ENCODE assay signal across 15 cellular contexts in genomic region chr1:17434591-17434990, GRCh38. TPM values are rescaled to one million over a fixed set of nuclear protein-coding genes. Genes with fewer than 3 reads are reported as not detected.
DNase-seq lines count a peak whose midpoint lies in the region; ATAC-seq and TF ChIP-seq lines count a peak whose summit lies in the region.
"Had no signal": no experiment of that assay in that cellular context is flagged by ENCODE, and none has a peak within 500 bp of the region (broad histone marks: within the 10 kb centered on the region; RNA-seq: fewer than 3 reads in every experiment).

No MANE protein-coding gene starts in this region.

- H3K9ac ChIP-seq in BLaER1 (no peak overlapping the region), mesendoderm (ENCODE audit: low read length) (no peak overlapping the region), smooth muscle cell (ENCODE audit: low read depth) (no peak overlapping the region)

- H3K4ac ChIP-seq in mesendoderm (ENCODE audit: low read depth, low read length): no peak overlapping the region

- no peak overlapping the region for H4K5ac ChIP-seq in mesendoderm (ENCODE audit: low read length)

- TF ChIP-seq CTCF in smooth muscle cell (IDR thresholded peaks at IDR 0.05; ENCODE audit: borderline replicate concordance, insufficient read depth, poor library complexity, severe bottlenecking): no peak

- H3K4me2 ChIP-seq in BLaER1 (peak overlapping the region; percentile 89), mesendoderm (ENCODE audit: low read length) (no peak overlapping the region), smooth muscle cell (no peak overlapping the region)

- no peak overlapping the region for H3K18ac ChIP-seq in mesendoderm (ENCODE audit: low read length)

- peaks cover 18% of the 10 kb centered on the region for H3K4me1 Mint-ChIP-seq in activated T-helper 2 cell treated with anti-CD3 and anti-CD28 coated beads, Interferon-gamma antibody, Interleukin-2, Interleukin-4, amounts not matched to agents 10 μg/mL and 5 μg/mL and 100 μg/mL, durations not matched to agents 14 hours and 24 hours and 36 hours (ENCODE audit: low read depth)
- peaks cover 39% of the 10 kb centered on the region in 2 donors for H3K4me1 Mint-ChIP-seq in effector memory CD8-positive, alpha-beta T cell (ENCODE audit: low read depth in 2 of 2)

- peaks cover 77% of the 10 kb centered on the region for H3K36me3 ChIP-seq in BLaER1
- peaks cover 6% of the 10 kb centered on the region for H3K36me3 ChIP-seq in mesendoderm (ENCODE audit: control insufficient read depth, insufficient read depth, low read length)
- H3K36me3 ChIP-seq in smooth muscle cell (ENCODE audit: low read depth): no peaks in the 10 kb centered on the region

- H3K9me3 ChIP-seq in BLaER1 (no peaks in the 10 kb centered on the region), smooth muscle cell (replicated peaks; ENCODE audit: low read depth) (no peaks in the 10 kb centered on the region)
- H3K9me3 ChIP-seq: lower lobe of right lung, SJCRH30 had no signal

- H3K4me3 ChIP-seq in BLaER1: no peak overlapping the region
- H3K4me3 ChIP-seq in mesendoderm (ENCODE audit: low read length): no peak overlapping the region
- no peak overlapping the region for H3K4me3 ChIP-seq in smooth muscle cell
- H3K4me3 ChIP-seq: lower lobe of right lung, SJCRH30 had no signal

- no peak for ATAC-seq in effector memory CD8-positive, alpha-beta T cell (replicated peaks)
- ATAC-seq: lower lobe of right lung had no signal

- peak overlapping the region; percentile 49 for H3K4me3 Mint-ChIP-seq in activated T-helper 2 cell treated with anti-CD3 and anti-CD28 coated beads, Interferon-gamma antibody, Interleukin-2, Interleukin-4, amounts not matched to agents 10 μg/mL and 5 μg/mL and 100 μg/mL, durations not matched to agents 14 hours and 24 hours and 36 hours (ENCODE audit: low read depth)
- H3K4me3 Mint-ChIP-seq in effector memory CD8-positive, alpha-beta T cell: no peak overlapping the region
- H3K4me3 Mint-ChIP-seq: T-helper 2 cell treated with Interferon-gamma antibody and Interleukin-4, amounts not matched to agents 5 μg/mL and 100 μg/mL, for 36 hours had no signal

- no CpG with 5 or more reads among the region's 9 CpGs for WGBS in mesendoderm (ENCODE audit: extremely low coverage, insufficient coverage, low lambda C conversion rate)
- 85% methylated on average over 9 of the region's 9 CpGs for WGBS in smooth muscle cell (ENCODE audit: low lambda C conversion rate)

- H3K79me1 ChIP-seq in mesendoderm (ENCODE audit: low read length): peaks cover 4% of the 10 kb centered on the region

- peaks cover 58% of the 10 kb centered on the region for H3K4me1 ChIP-seq in BLaER1
- peaks cover 25% of the 10 kb centered on the region for H3K4me1 ChIP-seq in mesendoderm (ENCODE audit: control insufficient read depth, low read depth, low read length)
- H3K4me1 ChIP-seq in smooth muscle cell (ENCODE audit: low read depth): peaks cover 14% of the 10 kb centered on the region
- H3K4me1 ChIP-seq: SJCRH30 had no signal

- H4K8ac ChIP-seq in mesendoderm (ENCODE audit: low read depth, low read length): no peak overlapping the region

- H3K27ac ChIP-seq in BLaER1 (no peak overlapping the region), mesendoderm (ENCODE audit: low read depth, low read length) (peak overlapping the region; percentile 58), smooth muscle cell (ENCODE audit: low read depth) (no peak overlapping the region)
- H3K27ac ChIP-seq: lower lobe of right lung, SJCRH30 had no signal

- no peak overlapping the region for H3K23ac ChIP-seq in mesendoderm (ENCODE audit: low read length)

- peaks cover 11% of the 10 kb centered on the region for H3F3A ChIP-seq in smooth muscle cell (ENCODE audit: low read depth)

- H3K56ac ChIP-seq in mesendoderm (ENCODE audit: low read length): peak overlapping the region; percentile 50

- no peak overlapping the region for H2BK15ac ChIP-seq in mesendoderm (replicated peaks; ENCODE audit: low read depth)

- H3K27me3 ChIP-seq in BLaER1 (no peaks in the 10 kb centered on the region), mesendoderm (ENCODE audit: insufficient read depth, low read length, poor library complexity) (no peaks in the 10 kb centered on the region), smooth muscle cell (ENCODE audit: low read depth) (no peaks in the 10 kb centered on the region)
- H3K27me3 ChIP-seq: SJCRH30 had no signal

- no peak overlapping the region for H2BK120ac ChIP-seq in mesendoderm (ENCODE audit: low read depth, low read length)

- peak overlapping the region; percentile 48 for H2BK5ac ChIP-seq in mesendoderm (ENCODE audit: low read length)

- H4K20me1 ChIP-seq in BLaER1 (peaks cover 80% of the 10 kb centered on the region), smooth muscle cell (ENCODE audit: low read depth) (peaks cover 77% of the 10 kb centered on the region)

- H2AFZ ChIP-seq in smooth muscle cell (ENCODE audit: low read depth): no peak overlapping the region

- intact Hi-C loops in activated T-helper 2 cell treated with anti-CD3 and anti-CD28 coated beads, Interferon-gamma antibody, Interleukin-2, Interleukin-4, amounts not matched to agents 10 μg/mL and 5 μg/mL and 100 μg/mL, durations not matched to agents 14 hours and 24 hours and 36 hours (cut with micrococcal nuclease): no loop called here

- H2AK5ac ChIP-seq in mesendoderm (ENCODE audit: low read length): no peak overlapping the region

- H3K79me2 ChIP-seq in mesendoderm (ENCODE audit: control insufficient read depth, insufficient read depth, low read length) (peaks cover 88% of the 10 kb centered on the region), smooth muscle cell (ENCODE audit: low read depth) (peaks cover 75% of the 10 kb centered on the region)

- H3K9me3 Mint-ChIP-seq in activated T-helper 2 cell treated with anti-CD3 and anti-CD28 coated beads, Interferon-gamma antibody, Interleukin-2, Interleukin-4, amounts not matched to agents 10 μg/mL and 5 μg/mL and 100 μg/mL, durations not matched to agents 14 hours and 24 hours and 36 hours: no peaks in the 10 kb centered on the region
- H3K9me3 Mint-ChIP-seq in effector memory CD8-positive, alpha-beta T cell: no peaks in the 10 kb centered on the region
- H3K9me3 Mint-ChIP-seq: T-helper 2 cell treated with Interferon-gamma antibody and Interleukin-4, amounts not matched to agents 5 μg/mL and 100 μg/mL, for 36 hours had no signal

- no peak overlapping the region for H3K27ac Mint-ChIP-seq in activated T-helper 2 cell treated with anti-CD3 and anti-CD28 coated beads, Interferon-gamma antibody, Interleukin-2, Interleukin-4, amounts not matched to agents 10 μg/mL and 5 μg/mL and 100 μg/mL, durations not matched to agents 14 hours and 24 hours and 36 hours
- H3K27ac Mint-ChIP-seq in effector memory CD8-positive, alpha-beta T cell: peak overlapping the region in 1 of 2 donors; percentile 83

- H3K36me3 Mint-ChIP-seq in activated T-helper 2 cell treated with anti-CD3 and anti-CD28 coated beads, Interferon-gamma antibody, Interleukin-2, Interleukin-4, amounts not matched to agents 10 μg/mL and 5 μg/mL and 100 μg/mL, durations not matched to agents 14 hours and 24 hours and 36 hours (ENCODE audit: low read depth): peaks cover 71% of the 10 kb centered on the region
- H3K36me3 Mint-ChIP-seq in effector memory CD8-positive, alpha-beta T cell (ENCODE audit: insufficient read depth): peaks cover 49% of the 10 kb centered on the region

- DNase-seq in ELF-1 (ENCODE audit: low read depth, low spot score) (peak; percentile 56), mesendoderm (peak; percentile 80), NCI-H526 (lab: John Stamatoyannopoulos, UW) (no peak), smooth muscle cell (lab: John Stamatoyannopoulos, UW; ENCODE audit: unreplicated experiment) (no peak)
- no peak for DNase-seq in activated T-helper 2 cell treated with anti-CD3 and anti-CD28 coated beads, Interferon-gamma antibody, Interleukin-2, Interleukin-4, amounts not matched to agents 10 μg/mL and 5 μg/mL and 100 μg/mL, durations not matched to agents 14 hours and 24 hours and 36 hours (ENCODE audit: low spot score)
- no peak for DNase-seq in effector memory CD8-positive, alpha-beta T cell
- no peak for DNase-seq in stimulated activated CD4-positive, alpha-beta T cell treated with anti-CD3 and anti-CD28 coated beads, Interleukin-12 subunit alpha, Interleukin-12 subunit beta, amount 100 ng/mL, for 4 hours
- DNase-seq: activated T-cell treated with anti-CD3 and anti-CD28 coated beads, Interleukin-2, amount 50 U/mL, for 1 hour; amniotic stem cell; cerebellar nuclear complex; HCEC 1CT; lower lobe of right lung; SJCRH30 had no signal

- no peaks in the 10 kb centered on the region for H3K27me3 Mint-ChIP-seq in activated T-helper 2 cell treated with anti-CD3 and anti-CD28 coated beads, Interferon-gamma antibody, Interleukin-2, Interleukin-4, amounts not matched to agents 10 μg/mL and 5 μg/mL and 100 μg/mL, durations not matched to agents 14 hours and 24 hours and 36 hours (ENCODE audit: low read depth)
- H3K27me3 Mint-ChIP-seq in effector memory CD8-positive, alpha-beta T cell: no peaks in the 10 kb centered on the region

RNA-seq across cellular contexts. Expression of gene RCC2, which starts 4.9 kb away (rescaled TPM):
- 202 and 203 TPM in 2 replicates for total RNA-seq in activated T-helper 2 cell treated with anti-CD3 and anti-CD28 coated beads, Interferon-gamma antibody, Interleukin-2, Interleukin-4, amounts not matched to agents 10 μg/mL and 5 μg/mL and 100 μg/mL, durations not matched to agents 14 hours and 24 hours and 36 hours
- polyA plus RNA-seq in mesendoderm (2013, experiment 1 of 2): 271 TPM
- polyA plus RNA-seq in mesendoderm (2013, experiment 2 of 2): 269 TPM
- 35.2 and 44.5 TPM in 2 replicates for total RNA-seq in smooth muscle cell
- polyA plus RNA-seq in smooth muscle cell: 21.2 and 28.0 TPM in 2 replicates

Comparison
In these comparisons a context has a peak if more than half of its experiments do, and no peak if none do; other contexts are left out.
1. DNase-seq: peak in ELF-1 (single experiment) and mesendoderm (single experiment); none in activated T-helper 2 cell treated with anti-CD3 and anti-CD28 coated beads, Interferon-gamma antibody, Interleukin-2, Interleukin-4, amounts not matched to agents 10 μg/mL and 5 μg/mL and 100 μg/mL, durations not matched to agents 14 hours and 24 hours and 36 hours (single experiment), NCI-H526 (0 of 2), effector memory CD8-positive, alpha-beta T cell (0 of 3), stimulated activated CD4-positive, alpha-beta T cell treated with anti-CD3 and anti-CD28 coated beads, Interleukin-12 subunit alpha, Interleukin-12 subunit beta, amount 100 ng/mL, for 4 hours (single experiment) and smooth muscle cell (single experiment).